Comparison of ENCODE assay signal across 8 cellular contexts in genomic region chr22:19430890-19431541, GRCh38. TPM values are rescaled to one million over a fixed set of nuclear protein-coding genes. Genes with fewer than 3 reads are reported as not detected.
DNase-seq lines count a peak whose midpoint lies in the region; ATAC-seq and TF ChIP-seq lines count a peak whose summit lies in the region.

No MANE protein-coding gene starts in this region.

- peaks cover 10 to 72% of the 10 kb centered on the region in 2 experiments; a peak in 3 of 4 replicates for H3K79me1 ChIP-seq in IMR-90 (ENCODE audit: low read depth in 1 of 2, low read length in 2 of 2)

- H3K14ac ChIP-seq in IMR-90 (replicated peaks; ENCODE audit: low read depth, low read length): peak overlapping the region; percentile 7; the same call in 1 of the 2 replicates

- peak overlapping the region; percentile 15; the same call in 1 of the 2 replicates for H3K4ac ChIP-seq in IMR-90 (ENCODE audit: low read depth, low read length)

- H2AFZ ChIP-seq in IMR-90 (replicated peaks; ENCODE audit: low read length, poor library complexity): peak overlapping the region; percentile 85

- H2BK20ac ChIP-seq in IMR-90 (ENCODE audit: low read depth, low read length): no peak overlapping the region

- BruUV-seq in IMR-90 (replicated peaks; lab: Mats Ljungman, UMichigan): no TSS peak

- CTCF ChIA-PET in IMR-90 (lab: Yijun Ruan, JAX): no interaction called here

- in situ Hi-C loops in IMR-90 (cut with MboI; ENCODE audit: low sequenced_read_pairs): no loop called here

- H4K20me1 ChIP-seq in IMR-90 (ENCODE audit: insufficient read depth, low read length): peaks cover 35% of the 10 kb centered on the region

- POLR2A ChIA-PET in IMR-90 (lab: Charles Lee; ENCODE audit: unreplicated experiment): no interaction called here

- intact Hi-C loops in IMR-90 (cut with micrococcal nuclease) (no loop called here), posterior vena cava (cut with DNase I) (no loop called here)

- no peak overlapping the region for H4K5ac ChIP-seq in IMR-90 (ENCODE audit: low read depth, low read length)

- H4K8ac ChIP-seq in IMR-90 (ENCODE audit: low read depth in 2 of 2, low read length in 2 of 2): peak overlapping the region in 1 of 2 experiments; percentile 36; a peak in 1 of 4 replicates

- H3K27ac ChIP-seq in IMR-90 (ENCODE audit: insufficient read depth, low read length) (peak overlapping the region; percentile 54), cardiac muscle cell (peak overlapping the region; percentile 96)

- H3K27me3 ChIP-seq in IMR-90 (ENCODE audit: control insufficient read depth, insufficient read depth, low read length) (no peaks in the 10 kb centered on the region), cardiac muscle cell (no peaks in the 10 kb centered on the region)

- H3K4me2 ChIP-seq in IMR-90 (ENCODE audit: low read depth, low read length): peak overlapping the region; percentile 96

- H3K23ac ChIP-seq in IMR-90 (ENCODE audit: low read depth, low read length): peak overlapping the region; percentile 22; the same call in 1 of the 2 replicates

- ATAC-seq in IMR-90 (ENCODE audit: low read depth) (peak; percentile 1; the same call in 1 of the 2 replicates), HG03139 (IDR thresholded peaks at IDR 0.05; ENCODE audit: unreplicated experiment) (no peak)

- TF ChIP-seq CTCF in IMR-90 (conservative IDR thresholded peaks at IDR 0.05; ENCODE audit: low read depth, low read length): no peak
- peak; percentile 22 for TF ChIP-seq CTCF in cardiac muscle cell (IDR thresholded peaks at IDR 0.05; ENCODE audit: low read depth, low read length)

- peak overlapping the region; percentile 86 for H2AK9ac ChIP-seq in IMR-90 (replicated peaks; ENCODE audit: low read depth, low read length, poor library complexity)

- TF ChIP-seq POLR2A in IMR-90 (IDR thresholded peaks at IDR 0.05; ENCODE audit: low read depth, low read length): no peak; the same call in 1 of the 2 replicates

- TF ChIP-seq RAD21 in IMR-90 (IDR thresholded peaks at IDR 0.05; ENCODE audit: low read length): no peak

- H3K9ac ChIP-seq in IMR-90 (ENCODE audit: low read depth, low read length): peak overlapping the region; percentile 61

- DNase-seq in stimulated activated CD4-positive, alpha-beta T cell treated with anti-CD3 and anti-CD28 coated beads, Interleukin-12 subunit alpha, Interleukin-12 subunit beta, amount 100 ng/mL, for 4 hours: peak; percentile 14
- no peak for DNase-seq in stimulated activated CD4-positive, alpha-beta T cell treated with anti-CD3 and anti-CD28 coated beads, Interleukin-1b, Interleukin-23, amount 100 ng/mL, for 48 hours
- DNase-seq in IMR-90: peak; percentile 19
- DNase-seq in activated T-cell treated with anti-CD3 and anti-CD28 coated beads, Interleukin-2, amount 50 U/mL, for 48 hours: peak; percentile 44 to 57
- peak; percentile 39 to 58 for DNase-seq in cardiac muscle cell (ENCODE audit: low read depth in 1 of 2, low spot score in 1 of 2)
- DNase-seq in posterior vena cava (ENCODE audit: low spot score): peak; percentile 85
- DNase-seq in NCI-H128 (lab: John Stamatoyannopoulos, UW; ENCODE audit: unreplicated experiment): no peak

- H3K56ac ChIP-seq in IMR-90 (ENCODE audit: extremely low read depth, insufficient read depth, low read length): peak overlapping the region; percentile 71; the same call in 1 of the 2 replicates

- 1% methylated on average over 38 of the region's 53 CpGs; no CpG with 5 or more reads in 1 of the 2 experiments for WGBS in IMR-90 (ENCODE audit: extremely low coverage in 2 of 2, insufficient read length in 1 of 2), 2 experiments

- H3K4me1 ChIP-seq in IMR-90 (ENCODE audit: control insufficient read depth, insufficient read depth, low read length) (peaks cover 3% of the 10 kb centered on the region), cardiac muscle cell (ENCODE audit: low read depth) (peaks cover 13% of the 10 kb centered on the region)

- dilution Hi-C loops in IMR-90 (cut with HindIII; ENCODE audit: low sequenced_read_pairs, unreplicated experiment): no loop called here

- H2BK120ac ChIP-seq in IMR-90 (ENCODE audit: low read depth, low read length): no peak overlapping the region

- H3K4me3 ChIP-seq in IMR-90 (ENCODE audit: insufficient read depth, low read depth, low read length) (peak overlapping the region; percentile 81), cardiac muscle cell (peak overlapping the region; percentile 56)

- peaks cover 11% of the 10 kb centered on the region for H3K36me3 ChIP-seq in IMR-90 (ENCODE audit: control insufficient read depth, insufficient read depth, low read length)
- peaks cover 13% of the 10 kb centered on the region for H3K36me3 ChIP-seq in cardiac muscle cell

- no peak overlapping the region for H2BK15ac ChIP-seq in IMR-90 (ENCODE audit: low read depth, low read length)

- H3K9me1 ChIP-seq in IMR-90 (ENCODE audit: insufficient read depth, low read length): peaks cover 7% of the 10 kb centered on the region; the same call in 1 of the 2 replicates

- H4K91ac ChIP-seq in IMR-90 (ENCODE audit: insufficient read depth, low read depth, low read length): no peak overlapping the region; the same call in 1 of the 2 replicates

- H3K18ac ChIP-seq in IMR-90 (ENCODE audit: low read depth, low read length): no peak overlapping the region

- H3K9me3 ChIP-seq in IMR-90 (ENCODE audit: control insufficient read depth, insufficient read depth, low read length): no peaks in the 10 kb centered on the region
- H3K9me3 ChIP-seq in cardiac muscle cell (ENCODE audit: low read depth): no peaks in the 10 kb centered on the region

- H2BK5ac ChIP-seq in IMR-90 (ENCODE audit: low read depth, low read length, poor library complexity, severe bottlenecking): no peak overlapping the region

- H2AK5ac ChIP-seq in IMR-90 (ENCODE audit: low read depth, low read length): 0 out of 2 replicates have a peak overlapping the region, but pooled peaks have one; percentile 14

TF ChIP-seq in IMR-90, 13 proteins besides CTCF, POLR2A, EP300 and RAD21:
- no peak for TF ChIP-seq CEBPB (IDR thresholded peaks at IDR 0.05; ENCODE audit: low read depth, low read length)
- TF ChIP-seq MAFK (IDR thresholded peaks at IDR 0.05; ENCODE audit: low read depth, low read length): no peak
- peak; percentile 40; the same call in 1 of the 2 replicates for TF ChIP-seq MXI1 (IDR thresholded peaks at IDR 0.05; ENCODE audit: borderline replicate concordance, low read depth, low read length)
- no peak for TF ChIP-seq CHD1 (IDR thresholded peaks at IDR 0.05; ENCODE audit: low read depth, low read length)
- TF ChIP-seq BHLHE40 (IDR thresholded peaks at IDR 0.05; ENCODE audit: low read depth, low read length): peak; percentile 49; the same call in 1 of the 2 replicates
TF ChIP-seq in IMR-90: peak in this region for 2.

RNA-seq across cellular contexts. Expression of gene HIRA, which starts 0.5 kb away (rescaled TPM):
- 13.9 and 14.5 TPM in 2 replicates for total RNA-seq in IMR-90 (2012; rRNA removed)
- polyA plus RNA-seq in IMR-90 (2012; rRNA removed): 22.6 and 24.2 TPM in 2 replicates
- polyA plus RNA-seq in IMR-90 (2012; cell fraction: cytosol; rRNA removed): 13.5 and 19.1 TPM in 2 replicates
- 20.6 and 27.4 TPM in 2 replicates for polyA plus RNA-seq in IMR-90 (2012; cell fraction: nucleus; rRNA removed; ENCODE audit: low replicate concordance)
- 29.7 and 36.9 TPM in 2 replicates for total RNA-seq in cardiac muscle cell
- polyA plus RNA-seq in cardiac muscle cell: 17.1 and 35.9 TPM in 2 replicates
- 10 to 100 TPM; 17.2 to 20.4 TPM for total RNA-seq in posterior vena cava

RNA-seq across cellular contexts. Expression of gene MRPL40, which starts 1.3 kb away (rescaled TPM):
- total RNA-seq in IMR-90 (2012; rRNA removed): 37.5 and 48.9 TPM in 2 replicates
- polyA plus RNA-seq in IMR-90 (2012; rRNA removed): 36.7 and 38.0 TPM in 2 replicates
- 11.3 and 15.3 TPM in 2 replicates for polyA plus RNA-seq in IMR-90 (2012; cell fraction: cytosol; rRNA removed)
- polyA plus RNA-seq in IMR-90 (2012; cell fraction: nucleus; rRNA removed; ENCODE audit: low replicate concordance): 3.0 and 12.5 TPM in 2 replicates
- 38.7 and 43.7 TPM in 2 replicates for total RNA-seq in cardiac muscle cell
- 82.9 and 91.3 TPM in 2 replicates for polyA plus RNA-seq in cardiac muscle cell
- 10 to 100 TPM; 18.1 to 22.5 TPM for total RNA-seq in posterior vena cava

RNA-seq across cellular contexts. Expression of gene C22orf39, which starts 16.5 kb away (rescaled TPM):
- total RNA-seq in IMR-90 (2012; rRNA removed) (8.2 and 9.2 TPM in 2 replicates), cardiac muscle cell (102 and 146 TPM in 2 replicates), posterior vena cava (10 to 100 TPM; 32.5 to 34.6 TPM)
- polyA plus RNA-seq in IMR-90 (2012; rRNA removed) (8.9 and 10.2 TPM in 2 replicates), cardiac muscle cell (117 and 133 TPM in 2 replicates)
- 11.9 and 14.7 TPM in 2 replicates for polyA plus RNA-seq in IMR-90 (2012; cell fraction: cytosol; rRNA removed)
- 7.8 and 8.0 TPM in 2 replicates for polyA plus RNA-seq in IMR-90 (2012; cell fraction: nucleus; rRNA removed; ENCODE audit: low replicate concordance)

RNA-seq across cellular contexts. Expression of gene UFD1, which starts 48.0 kb away (rescaled TPM):
- 138 and 152 TPM in 2 replicates for total RNA-seq in IMR-90 (2012; rRNA removed)
- polyA plus RNA-seq in IMR-90 (2012; rRNA removed): 149 and 153 TPM in 2 replicates
- 92.0 and 129 TPM in 2 replicates for polyA plus RNA-seq in IMR-90 (2012; cell fraction: cytosol; rRNA removed)
- 67.8 and 81.3 TPM in 2 replicates for polyA plus RNA-seq in IMR-90 (2012; cell fraction: nucleus; rRNA removed; ENCODE audit: low replicate concordance)
- 23.4 and 34.2 TPM in 2 replicates for total RNA-seq in cardiac muscle cell
- 36.9 and 77.3 TPM in 2 replicates for polyA plus RNA-seq in cardiac muscle cell
- 10 to 100 TPM; 43.5 to 51.1 TPM for total RNA-seq in posterior vena cava

RNA-seq across cellular contexts. Expression of gene CDC45, which starts 48.7 kb away (rescaled TPM):
- total RNA-seq in IMR-90 (2012; rRNA removed) (37.5 and 44.6 TPM in 2 replicates), cardiac muscle cell (7.6 and 9.1 TPM in 2 replicates), posterior vena cava (1 to 10 TPM in 1 of 2 donors, under 1 TPM in 1; 0.71 to 1.7 TPM)
- polyA plus RNA-seq in IMR-90 (2012; rRNA removed) (20.0 and 22.7 TPM in 2 replicates), cardiac muscle cell (11.2 and 15.5 TPM in 2 replicates)
- 7.7 and 9.1 TPM in 2 replicates for polyA plus RNA-seq in IMR-90 (2012; cell fraction: cytosol; rRNA removed)
- 24.8 and 25.7 TPM in 2 replicates for polyA plus RNA-seq in IMR-90 (2012; cell fraction: nucleus; rRNA removed; ENCODE audit: low replicate concordance)

Comparison
In these comparisons a context has a peak if more than half of its experiments do, and no peak if none do; other contexts are left out.
1. DNase-seq: peak in stimulated activated CD4-positive, alpha-beta T cell treated with anti-CD3 and anti-CD28 coated beads, Interleukin-12 subunit alpha, Interleukin-12 subunit beta, amount 100 ng/mL, for 4 hours (single experiment), IMR-90 (single experiment), activated T-cell treated with anti-CD3 and anti-CD28 coated beads, Interleukin-2, amount 50 U/mL, for 48 hours (2 of 2), cardiac muscle cell (2 of 2) and posterior vena cava (single experiment); none in stimulated activated CD4-positive, alpha-beta T cell treated with anti-CD3 and anti-CD28 coated beads, Interleukin-1b, Interleukin-23, amount 100 ng/mL, for 48 hours (single experiment) and NCI-H128 (single experiment).